Comparison of ENCODE assay signal across 10 cellular contexts in the genomic region with DNA sequence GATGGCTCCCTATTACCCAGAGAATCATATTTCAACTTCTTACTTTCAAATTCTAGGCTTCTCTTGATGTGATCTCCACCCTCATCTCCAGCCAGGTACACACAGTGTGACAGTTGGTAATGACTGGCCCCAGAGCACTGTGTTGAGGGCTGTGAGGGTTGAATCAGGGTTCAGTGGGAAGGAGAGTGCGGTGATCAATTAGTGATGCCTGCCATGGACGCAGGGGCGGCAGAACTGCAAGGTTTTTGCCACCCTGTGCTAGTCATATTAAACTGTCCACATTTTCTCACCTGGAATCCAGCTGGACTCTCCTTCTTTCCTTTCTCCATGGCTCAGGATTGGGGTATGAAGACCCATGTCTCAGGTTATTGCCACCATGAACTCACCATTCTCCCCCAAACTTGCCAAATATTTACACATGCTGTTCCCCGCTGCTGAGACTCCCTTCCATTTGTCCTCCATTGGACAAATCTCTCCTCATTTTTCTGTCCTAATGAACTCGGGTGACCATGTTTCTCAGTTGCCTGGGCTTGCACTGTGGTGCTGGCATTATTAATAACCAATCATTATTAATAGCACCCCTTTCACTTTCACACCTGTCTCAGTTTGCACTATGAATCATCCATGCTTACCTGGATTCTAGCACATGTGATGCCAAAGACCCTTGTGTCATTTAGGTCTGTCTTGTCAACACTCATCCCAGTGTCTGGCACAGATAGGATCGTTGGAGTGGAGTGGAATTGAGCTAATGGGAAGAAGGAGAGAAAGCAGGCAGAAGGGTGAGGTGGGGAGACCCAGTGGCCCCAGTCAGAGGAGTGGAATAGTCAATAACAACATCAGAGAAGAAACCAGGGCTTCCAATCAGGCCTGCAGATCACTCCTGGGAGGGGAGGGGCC. TPM values are rescaled to one million over a fixed set of nuclear protein-coding genes. Genes with fewer than 3 reads are reported as not detected.
DNase-seq lines count a peak whose midpoint lies in the region; ATAC-seq and TF ChIP-seq lines count a peak whose summit lies in the region.
"Had no signal": no experiment of that assay in that cellular context is flagged by ENCODE, and none has a peak within 500 bp of the region (broad histone marks: within the 10 kb centered on the region; RNA-seq: fewer than 3 reads in every experiment).

No MANE protein-coding gene starts in this region.

- H3K4me2 ChIP-seq in H9 (ENCODE audit: insufficient read depth, insufficient read length, low read length) = no peak overlapping the region

- H2AK5ac ChIP-seq in H9 (ENCODE audit: insufficient read length, low read length) = no peak overlapping the region

- H4K91ac ChIP-seq in H9 (ENCODE audit: insufficient read length, low read depth, low read length) = no peak overlapping the region

- no peak overlapping the region for H2BK5ac ChIP-seq in H9 (ENCODE audit: insufficient read length, low read length)

- H3K18ac ChIP-seq in H9 (ENCODE audit: insufficient read length, low read depth, low read length) = no peak overlapping the region

- no peak overlapping the region for H3K23ac ChIP-seq in H9 (ENCODE audit: insufficient read length, low read depth, low read length)

- H3K4me3 Mint-ChIP-seq in activated CD8-positive, alpha-beta T cell treated with anti-CD3 and anti-CD28 coated beads, Interleukin-2, amount 10 ng/mL, durations not matched to agents 7 days and 5 days = peak overlapping the region; percentile 47
- peak overlapping the region; percentile 64 to 75 for H3K4me3 Mint-ChIP-seq in stimulated activated naive B cell treated with anti-CD40 and anti-IgM and Interleukin-4, amounts not matched to agents 10 μg/mL and 1 μg/mL and 100 μg/mL, for 72 hours
- no peak overlapping the region; a peak in 1 of 5 replicates for H3K4me3 Mint-ChIP-seq in H9

- H2BK20ac ChIP-seq in H9 (ENCODE audit: low read depth, low read length, poor library complexity, severe bottlenecking) = no peak overlapping the region

- H3K4ac ChIP-seq in H9 (ENCODE audit: low read depth, low read length) = no peak overlapping the region

- intact Hi-C loops in Right ventricle myocardium superior (cut with DNase I) = no loop called here
- intact Hi-C loops in left cardiac atrium (cut with DNase I) = no loop called here

- H2AFZ ChIP-seq in H9 (ENCODE audit: low read length) = no peak overlapping the region

- no peaks in the 10 kb centered on the region for H3K9me3 Mint-ChIP-seq in activated CD8-positive, alpha-beta T cell treated with anti-CD3 and anti-CD28 coated beads, Interleukin-2, amount 10 ng/mL, durations not matched to agents 7 days and 5 days (ENCODE audit: insufficient read depth)
- H3K9me3 Mint-ChIP-seq in stimulated activated naive B cell treated with anti-CD40 and anti-IgM and Interleukin-4, amounts not matched to agents 10 μg/mL and 1 μg/mL and 100 μg/mL, for 72 hours = peaks cover 0 to 1% of the 10 kb centered on the region in 2 donors
- H3K9me3 Mint-ChIP-seq in H9 = no peaks in the 10 kb centered on the region; a peak in 1 of 5 replicates

- POLR2A ChIA-PET in activated CD8-positive, alpha-beta T cell treated with anti-CD3 and anti-CD28 coated beads, Interleukin-2, amount 10 ng/mL, durations not matched to agents 7 days and 5 days (lab: Charles Lee) = interaction anchor here (0.6 to 2.9 kb wide), 8 partner anchors 9 to 50 kb away, joined by 3 to 43 read pairs (median 4); no protein-coding TSS in a partner anchor

- no peak overlapping the region for H2BK120ac ChIP-seq in H9 (ENCODE audit: low read depth, low read length, poor library complexity, severe bottlenecking)

- CTCF ChIA-PET in activated CD8-positive, alpha-beta T cell treated with anti-CD3 and anti-CD28 coated beads, Interleukin-2, amount 10 ng/mL, durations not matched to agents 7 days and 5 days (lab: Charles Lee) = interaction anchor here (1.0 to 2.1 kb wide), 5 partner anchors 17 to 53 kb away, joined by 3 to 9 read pairs (median 3); no protein-coding TSS in a partner anchor

- H3K4me1 ChIP-seq in H9 (ENCODE audit: insufficient read depth, low read length) = peaks cover 4% of the 10 kb centered on the region; the same call in 1 of the 2 replicates

- no peak overlapping the region for H3K27ac ChIP-seq in H9 (ENCODE audit: insufficient read length, low read depth, low read length)

- no CpG with 5 or more reads among the region's 6 CpGs for WGBS in H9 (ENCODE audit: extremely low coverage, insufficient read length, low lambda C conversion rate)

- no peaks in the 10 kb centered on the region for H3K27me3 Mint-ChIP-seq in activated CD8-positive, alpha-beta T cell treated with anti-CD3 and anti-CD28 coated beads, Interleukin-2, amount 10 ng/mL, durations not matched to agents 7 days and 5 days (ENCODE audit: low read depth)
- H3K27me3 Mint-ChIP-seq in stimulated activated naive B cell treated with anti-CD40 and anti-IgM and Interleukin-4, amounts not matched to agents 10 μg/mL and 1 μg/mL and 100 μg/mL, for 72 hours = no peaks in the 10 kb centered on the region
- peaks cover 26% of the 10 kb centered on the region for H3K27me3 Mint-ChIP-seq in H9 (ENCODE audit: low read depth)

- H3K9ac ChIP-seq in H9 (ENCODE audit: extremely low read depth, insufficient read length, low read length) = no peak overlapping the region

- no peaks in the 10 kb centered on the region for H3K27me3 ChIP-seq in H9 (ENCODE audit: insufficient read depth, low read length)

- no peak overlapping the region for H2BK12ac ChIP-seq in H9 (ENCODE audit: insufficient read length, low read depth, low read length)

- DNase-seq in Right ventricle myocardium superior = peak; percentile 24
- no peak for DNase-seq in left cardiac atrium
- no peak for DNase-seq in activated CD8-positive, alpha-beta T cell treated with anti-CD3 and anti-CD28 coated beads, Interleukin-2, amount 10 ng/mL, durations not matched to agents 7 days and 5 days
- no peak for DNase-seq in stimulated activated naive B cell treated with anti-CD40 and anti-IgM and Interleukin-4, amounts not matched to agents 10 μg/mL and 1 μg/mL and 100 μg/mL, for 72 hours
- no peak for DNase-seq in SKM-1 treated with dmso at 0.1 percent for 144 hours (lab: John Stamatoyannopoulos, UW; ENCODE audit: unreplicated experiment)
- no peak for DNase-seq in kidney glomerular epithelial cell (lab: John Stamatoyannopoulos, UW)
- DNase-seq in H9 = no peak
- DNase-seq: dermis blood vessel endothelial cell, NCI-H345 had no signal

- H3K79me1 ChIP-seq in H9 (ENCODE audit: insufficient read depth, low read depth, low read length, poor library complexity, severe bottlenecking) = no peaks in the 10 kb centered on the region

- H4K8ac ChIP-seq in H9 (replicated peaks; ENCODE audit: insufficient read length, low read depth, low read length) = no peak overlapping the region

- no peak for TF ChIP-seq CTCF in H9 (conservative IDR thresholded peaks at IDR 0.05)

- H3K56ac ChIP-seq in H9 (ENCODE audit: insufficient read length, low read depth, low read length) = no peak overlapping the region

- no peaks in the 10 kb centered on the region for H3K9me3 ChIP-seq in H9 (ENCODE audit: control insufficient read depth, low read depth, low read length)

- no peak overlapping the region for H3T11ph ChIP-seq in H9 (ENCODE audit: low read length)

- no peak overlapping the region for H4K5ac ChIP-seq in H9 (ENCODE audit: insufficient read length, low read depth, low read length)

- ATAC-seq in Right ventricle myocardium superior (ENCODE audit: poor library complexity) (no peak), left cardiac atrium (no peak), HG02943 (IDR thresholded peaks at IDR 0.05; ENCODE audit: low read depth, unreplicated experiment) (peak; percentile 24)
- ATAC-seq in activated CD8-positive, alpha-beta T cell treated with anti-CD3 and anti-CD28 coated beads, Interleukin-2, amount 10 ng/mL, durations not matched to agents 7 days and 5 days = no peak
- ATAC-seq in stimulated activated naive B cell treated with anti-CD40 and anti-IgM and Interleukin-4, amounts not matched to agents 10 μg/mL and 1 μg/mL and 100 μg/mL, for 72 hours (replicated peaks) = peak in 1 of 2 donors; percentile 31

- H2BK15ac ChIP-seq in H9 (ENCODE audit: low read depth, low read length) = no peak overlapping the region

- H3K23me2 ChIP-seq in H9 (ENCODE audit: insufficient read length, low read depth, low read length, poor library complexity, severe bottlenecking) = no peaks in the 10 kb centered on the region

- H3K27ac Mint-ChIP-seq in activated CD8-positive, alpha-beta T cell treated with anti-CD3 and anti-CD28 coated beads, Interleukin-2, amount 10 ng/mL, durations not matched to agents 7 days and 5 days = peak overlapping the region; percentile 98
- peak overlapping the region; percentile 94 for H3K27ac Mint-ChIP-seq in stimulated activated naive B cell treated with anti-CD40 and anti-IgM and Interleukin-4, amounts not matched to agents 10 μg/mL and 1 μg/mL and 100 μg/mL, for 72 hours
- H3K27ac Mint-ChIP-seq in H9 = no peak overlapping the region; a peak in 1 of 7 replicates

- H3K36me3 Mint-ChIP-seq in activated CD8-positive, alpha-beta T cell treated with anti-CD3 and anti-CD28 coated beads, Interleukin-2, amount 10 ng/mL, durations not matched to agents 7 days and 5 days (ENCODE audit: low read depth) = no peaks in the 10 kb centered on the region
- no peaks in the 10 kb centered on the region for H3K36me3 Mint-ChIP-seq in stimulated activated naive B cell treated with anti-CD40 and anti-IgM and Interleukin-4, amounts not matched to agents 10 μg/mL and 1 μg/mL and 100 μg/mL, for 72 hours
- H3K36me3 Mint-ChIP-seq in H9 (ENCODE audit: insufficient read depth in 1 of 3, low read depth in 3 of 3) = no peaks in the 10 kb centered on the region

- H3K14ac ChIP-seq in H9 (ENCODE audit: insufficient read depth, low read length) = no peak overlapping the region

- no peaks in the 10 kb centered on the region for H4K20me1 ChIP-seq in H9 (ENCODE audit: control insufficient read depth, insufficient read depth, insufficient read length)

- peaks cover 63% of the 10 kb centered on the region for H3K4me1 Mint-ChIP-seq in activated CD8-positive, alpha-beta T cell treated with anti-CD3 and anti-CD28 coated beads, Interleukin-2, amount 10 ng/mL, durations not matched to agents 7 days and 5 days (ENCODE audit: low read depth)
- peaks cover 77 to 97% of the 10 kb centered on the region in 2 donors for H3K4me1 Mint-ChIP-seq in stimulated activated naive B cell treated with anti-CD40 and anti-IgM and Interleukin-4, amounts not matched to agents 10 μg/mL and 1 μg/mL and 100 μg/mL, for 72 hours
- H3K4me1 Mint-ChIP-seq in H9 = peaks cover 14 to 27% of the 10 kb centered on the region in 2 experiments

- H3K79me2 ChIP-seq in H9 (ENCODE audit: insufficient read depth, low read length) = no peaks in the 10 kb centered on the region

RNA-seq across cellular contexts. Expression of a gene that starts 33.9 kb away (rescaled TPM):
- total RNA-seq in Right ventricle myocardium superior = not detected
- 1 to 10 TPM; 1.3 to 2.2 TPM for total RNA-seq in left cardiac atrium
- total RNA-seq in activated CD8-positive, alpha-beta T cell treated with anti-CD3 and anti-CD28 coated beads, Interleukin-2, amount 10 ng/mL, durations not matched to agents 7 days and 5 days = not detected
- total RNA-seq in H9 (2021) = 2.9 and 3.6 TPM in 2 replicates
- total RNA-seq: dermis blood vessel endothelial cell had no signal

RNA-seq across cellular contexts. Expression of a gene that starts 53.7 kb away (rescaled TPM):
- total RNA-seq in Right ventricle myocardium superior (20.3 TPM), left cardiac atrium (10 to 100 TPM; 16.7 to 20.7 TPM), H9 (2021) (69.9 and 74.0 TPM in 2 replicates)
- 10 to 100 TPM; 26.1 to 26.5 TPM for total RNA-seq in activated CD8-positive, alpha-beta T cell treated with anti-CD3 and anti-CD28 coated beads, Interleukin-2, amount 10 ng/mL, durations not matched to agents 7 days and 5 days

Comparison
In these comparisons a context has a peak if more than half of its experiments do, and no peak if none do; other contexts are left out.
1. H3K27ac Mint-ChIP-seq: peak in activated CD8-positive, alpha-beta T cell treated with anti-CD3 and anti-CD28 coated beads, Interleukin-2, amount 10 ng/mL, durations not matched to agents 7 days and 5 days (single experiment) and stimulated activated naive B cell treated with anti-CD40 and anti-IgM and Interleukin-4, amounts not matched to agents 10 μg/mL and 1 μg/mL and 100 μg/mL, for 72 hours (single experiment); none in H9 (0 of 3).
2. H3K4me3 Mint-ChIP-seq: peak in activated CD8-positive, alpha-beta T cell treated with anti-CD3 and anti-CD28 coated beads, Interleukin-2, amount 10 ng/mL, durations not matched to agents 7 days and 5 days (single experiment) and stimulated activated naive B cell treated with anti-CD40 and anti-IgM and Interleukin-4, amounts not matched to agents 10 μg/mL and 1 μg/mL and 100 μg/mL, for 72 hours (2 of 2); none in H9 (0 of 2).